In genomic region chr11:65026810-65027209, GRCh38 we compare ENCODE assay signal across 8 cellular contexts. TPM values are rescaled to one million over a fixed set of nuclear protein-coding genes. Genes with fewer than 3 reads are reported as not detected.
DNase-seq lines count a peak whose midpoint lies in the region; ATAC-seq and TF ChIP-seq lines count a peak whose summit lies in the region.

No MANE protein-coding gene starts in this region.

- peak overlapping the region; percentile 87 for H3K9ac ChIP-seq in adipocyte (ENCODE audit: low read length)

- H3K27me3 Mint-ChIP-seq in activated CD4-positive, alpha-beta T cell treated with anti-CD3 and anti-CD28 coated beads, Interleukin-2, amount 10 ng/mL, durations not matched to agents 7 days and 5 days, result no peaks in the 10 kb centered on the region

- peak overlapping the region; percentile 87 for H3K27ac ChIP-seq in temporal lobe (ENCODE audit: low read depth, low read length)

- H3K9me3 ChIP-seq in adipocyte (ENCODE audit: control insufficient read depth, low read length), result no peaks in the 10 kb centered on the region

- no peak for TF ChIP-seq POLR2A in GM18505 (IDR thresholded peaks at IDR 0.05; ENCODE audit: borderline replicate concordance, extremely low read depth, insufficient read depth, insufficient read length)

- no peak for ATAC-seq in GM18505 (IDR thresholded peaks at IDR 0.05; ENCODE audit: unreplicated experiment)

- no peaks in the 10 kb centered on the region for H3K9me3 Mint-ChIP-seq in activated CD4-positive, alpha-beta T cell treated with anti-CD3 and anti-CD28 coated beads, Interleukin-2, amount 10 ng/mL, durations not matched to agents 7 days and 5 days

- H3K4me3 Mint-ChIP-seq in activated CD4-positive, alpha-beta T cell treated with anti-CD3 and anti-CD28 coated beads, Interleukin-2, amount 10 ng/mL, durations not matched to agents 7 days and 5 days, result peak overlapping the region; percentile 78

- TF ChIP-seq CTCF in kidney epithelial cell (IDR thresholded peaks at IDR 0.05; ENCODE audit: insufficient read depth, low read length, poor library complexity, severe bottlenecking), result no peak

- H3K4me1 Mint-ChIP-seq in activated CD4-positive, alpha-beta T cell treated with anti-CD3 and anti-CD28 coated beads, Interleukin-2, amount 10 ng/mL, durations not matched to agents 7 days and 5 days, result peaks cover 19% of the 10 kb centered on the region

- H3K4me3 ChIP-seq in adipocyte (ENCODE audit: low read length), result peak overlapping the region; percentile 87
- peak overlapping the region; percentile 15 for H3K4me3 ChIP-seq in kidney epithelial cell (ENCODE audit: low read depth, low read length)

- H3K36me3 ChIP-seq in adipocyte (ENCODE audit: control insufficient read depth, insufficient read depth, low read length, severe bottlenecking) (no peaks in the 10 kb centered on the region), kidney epithelial cell (ENCODE audit: control insufficient read depth, insufficient read depth, low read length) (no peaks in the 10 kb centered on the region)

- H3K4me1 ChIP-seq in adipocyte (ENCODE audit: control insufficient read depth, insufficient read depth, low read length), result peaks cover 15% of the 10 kb centered on the region

- CTCF ChIA-PET in activated CD4-positive, alpha-beta T cell treated with anti-CD3 and anti-CD28 coated beads, Interleukin-2, amount 10 ng/mL, durations not matched to agents 7 days and 5 days (lab: Charles Lee), result interaction anchor here (0.5 to 3.8 kb wide), 10 partner anchors 10 to 183 kb away, joined by 3 to 25 read pairs (median 3); partner anchors contain the start of genes ARL2, SAC3D1 and ZNHIT2

- DNase-seq in activated CD4-positive, alpha-beta T cell treated with anti-CD3 and anti-CD28 coated beads, Interleukin-2, amount 10 ng/mL, durations not matched to agents 7 days and 5 days, result no peak
- no peak for DNase-seq in activated CD4-positive, alpha-beta T cell treated with anti-CD3 and anti-CD28 coated beads for 48 hours
- DNase-seq in adipocyte (ENCODE audit: low read depth) (no peak), kidney epithelial cell (ENCODE audit: low read depth) (no peak), SIG-M5 treated with dmso at 0.1 percent for 504 hours (lab: John Stamatoyannopoulos, UW; ENCODE audit: unreplicated experiment) (no peak), NAMALWA (ENCODE audit: low spot score) (no peak)

- no peaks in the 10 kb centered on the region for H3K36me3 Mint-ChIP-seq in activated CD4-positive, alpha-beta T cell treated with anti-CD3 and anti-CD28 coated beads, Interleukin-2, amount 10 ng/mL, durations not matched to agents 7 days and 5 days (ENCODE audit: low read depth)

- H3K27me3 ChIP-seq in adipocyte (replicated peaks; ENCODE audit: control insufficient read depth, insufficient read depth, low read length) (no peaks in the 10 kb centered on the region), kidney epithelial cell (ENCODE audit: control insufficient read depth, insufficient read depth, low read length) (no peaks in the 10 kb centered on the region)

- peak overlapping the region; percentile 93 for H3K27ac Mint-ChIP-seq in activated CD4-positive, alpha-beta T cell treated with anti-CD3 and anti-CD28 coated beads, Interleukin-2, amount 10 ng/mL, durations not matched to agents 7 days and 5 days

- POLR2A ChIA-PET in activated CD4-positive, alpha-beta T cell treated with anti-CD3 and anti-CD28 coated beads, Interleukin-2, amount 10 ng/mL, durations not matched to agents 7 days and 5 days (lab: Charles Lee), result interaction anchor here (0.6 kb wide), 1 partner anchor 248 kb away, joined by 4 read pairs; no protein-coding TSS in a partner anchor

RNA-seq across cellular contexts. Expression of gene SNX15, which starts 0.4 kb away (rescaled TPM):
- 10 to 100 TPM; 28.3 to 34.8 TPM for total RNA-seq in activated CD4-positive, alpha-beta T cell treated with anti-CD3 and anti-CD28 coated beads, Interleukin-2, amount 10 ng/mL, durations not matched to agents 7 days and 5 days
- total RNA-seq in kidney epithelial cell, result 21.6 and 28.8 TPM in 2 replicates
- total RNA-seq in temporal lobe, result 11.8 TPM

RNA-seq across cellular contexts. Expression of gene ARL2, which starts 12.8 kb away (rescaled TPM):
- 10 to 100 TPM; 62.4 to 65.3 TPM for total RNA-seq in activated CD4-positive, alpha-beta T cell treated with anti-CD3 and anti-CD28 coated beads, Interleukin-2, amount 10 ng/mL, durations not matched to agents 7 days and 5 days
- total RNA-seq in kidney epithelial cell (164 and 170 TPM in 2 replicates), temporal lobe (47.0 TPM)

RNA-seq across cellular contexts. Expression of gene SAC3D1, which starts 14.2 kb away (rescaled TPM):
- 10 to 100 TPM; 35.9 to 40.5 TPM for total RNA-seq in activated CD4-positive, alpha-beta T cell treated with anti-CD3 and anti-CD28 coated beads, Interleukin-2, amount 10 ng/mL, durations not matched to agents 7 days and 5 days
- total RNA-seq in kidney epithelial cell (25.5 and 32.0 TPM in 2 replicates), temporal lobe (3.0 TPM)

RNA-seq across cellular contexts. Expression of gene BATF2, which starts 30.0 kb away (rescaled TPM):
- total RNA-seq in activated CD4-positive, alpha-beta T cell treated with anti-CD3 and anti-CD28 coated beads, Interleukin-2, amount 10 ng/mL, durations not matched to agents 7 days and 5 days, result under 1 TPM in 1 of 2 experiments, not detected in 1; 0.10 TPM
- total RNA-seq in kidney epithelial cell (1.1 and 7.3 TPM in 2 replicates), temporal lobe (not detected)

RNA-seq across cellular contexts. Expression of gene NAALADL1, which starts 31.5 kb away (rescaled TPM):
- 1 to 10 TPM; 6.3 to 7.3 TPM for total RNA-seq in activated CD4-positive, alpha-beta T cell treated with anti-CD3 and anti-CD28 coated beads, Interleukin-2, amount 10 ng/mL, durations not matched to agents 7 days and 5 days
- 13.2 and 21.7 TPM in 2 replicates for total RNA-seq in kidney epithelial cell
- total RNA-seq in temporal lobe, result 1.5 TPM
